Comparison of ENCODE assay signal across 9 cellular contexts in the genomic region with DNA sequence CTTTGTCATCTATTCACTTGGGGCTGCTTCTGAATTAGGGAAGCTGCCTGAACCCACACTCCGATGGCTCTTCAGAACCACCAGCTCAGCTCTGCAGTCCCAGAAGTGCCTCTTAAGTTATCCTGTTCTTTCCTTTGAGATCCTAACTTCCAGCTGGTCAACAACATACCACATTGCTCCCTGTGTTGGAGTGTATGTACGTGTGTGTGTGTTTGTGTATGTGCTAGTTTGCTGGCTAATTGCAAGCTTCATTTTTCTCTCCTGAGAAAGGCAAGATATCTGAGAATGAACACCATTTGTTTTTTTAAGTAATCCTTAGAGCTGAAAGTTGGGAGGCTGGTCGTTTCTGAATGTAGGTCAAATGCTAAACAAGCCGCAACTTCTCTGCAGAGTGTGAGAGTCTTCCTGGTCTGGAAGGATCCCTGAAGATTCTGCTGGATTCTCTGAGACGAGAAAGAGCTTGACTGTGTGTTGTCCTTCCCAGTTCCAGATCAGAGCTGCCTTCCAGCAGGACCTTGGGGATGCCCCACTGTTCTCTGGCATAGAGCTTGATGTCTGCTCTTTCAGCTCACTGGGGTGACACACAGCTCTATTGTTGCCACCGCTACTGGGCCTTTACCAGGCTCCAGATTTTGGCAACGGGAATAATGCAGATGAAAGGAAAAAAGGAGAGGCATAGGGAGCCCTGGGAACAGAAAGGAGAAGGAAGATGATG. TPM values are rescaled to one million over a fixed set of nuclear protein-coding genes. Genes with fewer than 3 reads are reported as not detected.
DNase-seq lines count a peak whose midpoint lies in the region; ATAC-seq and TF ChIP-seq lines count a peak whose summit lies in the region.
"Had no signal": no experiment of that assay in that cellular context is flagged by ENCODE, and none has a peak within 500 bp of the region (broad histone marks: within the 10 kb centered on the region; RNA-seq: fewer than 3 reads in every experiment).

No MANE protein-coding gene starts in this region.

- WGBS in heart left ventricle, 4 donors = 62 to 72% (median 65%) methylated on average over 7 of the region's 7 CpGs

- H3K4me3 ChIP-seq in heart left ventricle (no peak overlapping the region), brain microvascular endothelial cell (ENCODE audit: low read depth, low read length) (no peak overlapping the region), upper lobe of right lung (no peak overlapping the region)

- no peak for TF ChIP-seq POLR2A in heart left ventricle (IDR thresholded peaks at IDR 0.05)

- DNase-seq in heart left ventricle (no peak), Right ventricle myocardium superior (no peak), brain microvascular endothelial cell (no peak), middle frontal gyrus (ENCODE audit: extremely low spot score, low spot score) (peak; percentile 40), upper lobe of right lung (no peak), Kasumi-1 (lab: John Stamatoyannopoulos, UW) (no peak), NOMO-1 (lab: John Stamatoyannopoulos, UW; ENCODE audit: unreplicated experiment in 2 of 2) (no peak)

- H3K27ac ChIP-seq in heart left ventricle (peak overlapping the region; percentile 85 to 98 (median 92)), brain microvascular endothelial cell (peak overlapping the region; percentile 94), upper lobe of right lung (peak overlapping the region; percentile 99)

- TF ChIP-seq CTCF in heart left ventricle (IDR thresholded peaks at IDR 0.05) (no peak), brain microvascular endothelial cell (IDR thresholded peaks at IDR 0.05; ENCODE audit: low read depth, low read length, missing control alignments) (no peak), upper lobe of right lung (IDR thresholded peaks at IDR 0.05) (no peak)

- no peaks in the 10 kb centered on the region for H3K36me3 ChIP-seq in heart left ventricle
- H3K36me3 ChIP-seq in brain microvascular endothelial cell (replicated peaks) = no peaks in the 10 kb centered on the region
- H3K36me3 ChIP-seq in upper lobe of right lung = no peaks in the 10 kb centered on the region

- peaks cover 7 to 51% (median 40%) of the 10 kb centered on the region in 12 donors for H3K4me1 ChIP-seq in heart left ventricle
- peaks cover 51% of the 10 kb centered on the region for H3K4me1 ChIP-seq in upper lobe of right lung

- ATAC-seq in heart left ventricle (no peak), Right ventricle myocardium superior (ENCODE audit: poor library complexity) (no peak), upper lobe of right lung (no peak)
- no peak for ATAC-seq in activated CD4-positive, CD25-positive, alpha-beta regulatory T cell treated with anti-CD3 and anti-CD28 coated beads, Interleukin-2, amount 50 U/mL, for 24 hours

- intact Hi-C loops in heart left ventricle (cut with DNase I) (loop anchor here in 5 of 10 donors (5.0 to 10.0 kb wide), 3 partner anchors 45 to 318 kb away; partner anchors contain the start of gene APOLD1 (in 1 of the 5)), Right ventricle myocardium superior (cut with DNase I) (loop anchor here (5.0 kb wide), 1 partner anchor 50 kb away; no protein-coding TSS in a partner anchor), upper lobe of right lung (cut with DNase I) (no loop called here)

- no peaks in the 10 kb centered on the region for H3K27me3 ChIP-seq in heart left ventricle
- H3K27me3 ChIP-seq in brain microvascular endothelial cell (replicated peaks) = no peaks in the 10 kb centered on the region
- H3K27me3 ChIP-seq in upper lobe of right lung = no peaks in the 10 kb centered on the region

- in situ Hi-C loops in brain microvascular endothelial cell (cut with HindIII; ENCODE audit: low pct_ligation_motif_present, low sequenced_read_pairs) = no loop called here

- H3K9me3 ChIP-seq in heart left ventricle = no peaks in the 10 kb centered on the region
- no peaks in the 10 kb centered on the region for H3K9me3 ChIP-seq in upper lobe of right lung

RNA-seq across cellular contexts. Expression of gene GSG1, which starts 0.8 kb away (rescaled TPM):
- total RNA-seq in heart left ventricle (not detected), Right ventricle myocardium superior (not detected), upper lobe of right lung (not detected)
- not detected for polyA plus RNA-seq in heart left ventricle
- total RNA-seq: kidney epithelial cell had no signal

RNA-seq across cellular contexts. Expression of gene FAM234B, which starts 58.5 kb away (rescaled TPM):
- total RNA-seq in heart left ventricle (1 to 10 TPM; 1.5 to 3.5 (median 2.6) TPM), Right ventricle myocardium superior (1.8 TPM), upper lobe of right lung (9.6 TPM)
- 1 to 10 TPM; 1.2 to 2.5 TPM for polyA plus RNA-seq in heart left ventricle
